ENCODE assay signal across 28 cellular contexts in genomic region chr9:88034964-88035363, GRCh38.
"Had no signal": no experiment of that assay in that cellular context is flagged by ENCODE, and none has a peak within 500 bp of the region (broad histone marks: within the 10 kb centered on the region; RNA-seq: fewer than 3 reads in every experiment).

No MANE protein-coding gene starts in this region.

- ATAC-seq: effector memory CD8-positive, alpha-beta T cell; esophagus mucosa; foreskin keratinocyte; gastrocnemius medialis; gastroesophageal sphincter; heart left ventricle; heart right ventricle had no signal

- H3K27ac ChIP-seq: colonic mucosa, coronary artery, dorsolateral prefrontal cortex, epithelial cell of prostate, esophagus muscularis mucosa, esophagus squamous epithelium, foreskin keratinocyte, gastrocnemius medialis, gastroesophageal sphincter, heart left ventricle, heart right ventricle had no signal

- H3K27me3 ChIP-seq: colonic mucosa, dorsolateral prefrontal cortex, esophagus muscularis mucosa, foreskin keratinocyte, gastrocnemius medialis, gastroesophageal sphincter, heart left ventricle had no signal

- H3K4me1 ChIP-seq: colonic mucosa, esophagus muscularis mucosa, foreskin keratinocyte, gastrocnemius medialis, gastroesophageal sphincter, heart left ventricle, heart right ventricle had no signal

- H3K4me3 ChIP-seq: colonic mucosa, coronary artery, dorsolateral prefrontal cortex, esophagus muscularis mucosa, esophagus squamous epithelium, gastrocnemius medialis, gastroesophageal sphincter, heart left ventricle, heart right ventricle had no signal

- FAIRE-seq: colon, endometrium, endothelial cell of umbilical vein, frontal cortex had no signal

- H3K9me3 ChIP-seq: colonic mucosa, gastrocnemius medialis had no signal

- H3K36me3 ChIP-seq: colonic mucosa, esophagus muscularis mucosa, esophagus squamous epithelium, gastrocnemius medialis, gastroesophageal sphincter, heart left ventricle, heart right ventricle had no signal

- DNase-seq: colonic mucosa; cortex of kidney; dermis blood vessel endothelial cell; dorsolateral prefrontal cortex; effector CD4-positive, alpha-beta T cell; effector CD8-positive, alpha-beta T cell; effector memory CD4-positive, alpha-beta T cell; effector memory CD8-positive, alpha-beta T cell; endodermal cell; erythroblast; esophagus squamous epithelium; foreskin fibroblast; foreskin keratinocyte; foreskin melanocyte; gastrocnemius medialis; glutamatergic neuron; head of caudate nucleus; heart left ventricle; heart right ventricle had no signal
